In the genomic region with DNA sequence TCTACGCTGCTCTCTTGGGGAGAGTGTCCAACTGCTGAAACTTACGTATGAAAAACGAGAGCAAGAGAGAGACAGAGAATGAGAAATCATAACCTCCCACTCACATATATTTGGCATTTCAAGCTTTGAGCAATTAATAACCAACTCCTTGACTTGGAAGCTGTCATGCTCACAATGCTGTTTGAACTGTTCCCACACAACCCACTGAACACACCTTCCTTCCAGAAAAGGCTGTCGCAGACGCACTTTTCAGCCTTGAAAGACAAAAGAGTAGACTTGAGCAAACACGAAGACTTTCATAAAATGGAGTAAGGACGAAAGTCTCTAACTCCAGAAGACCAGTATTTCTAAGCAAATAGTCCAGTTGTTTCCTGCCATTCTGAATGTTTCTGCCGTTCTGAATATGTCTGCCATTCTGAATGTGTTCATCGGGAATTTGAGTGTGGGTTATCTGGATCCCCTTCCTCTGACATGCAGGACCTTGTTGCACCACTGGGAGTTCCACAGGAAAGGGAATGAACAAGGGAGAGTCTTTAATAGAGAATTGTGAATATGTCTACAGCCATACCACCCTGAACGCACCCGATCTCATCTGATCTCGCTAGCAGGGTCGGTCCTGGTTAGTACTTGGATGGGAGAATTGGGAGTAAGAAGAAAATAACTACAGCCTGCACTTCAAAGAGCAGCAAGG, we compare ENCODE assay signal across 26 cellular contexts.
DNase-seq lines count a peak whose midpoint lies in the region; ATAC-seq and TF ChIP-seq lines count a peak whose summit lies in the region.
"Had no signal": no experiment of that assay in that cellular context is flagged by ENCODE, and none has a peak within 500 bp of the region (broad histone marks: within the 10 kb centered on the region; RNA-seq: fewer than 3 reads in every experiment).

No MANE protein-coding gene starts in this region.

- H3K27ac ChIP-seq in GM23338 (ENCODE audit: low read depth) = no peak overlapping the region
- H3K27ac ChIP-seq: A549, PC-9, SJSA1 had no signal

- ATAC-seq in GM23338 (no peak; the same call in 2 of the 3 replicates), GM18511 (IDR thresholded peaks at IDR 0.05; ENCODE audit: unreplicated experiment) (no peak)
- ATAC-seq: A549, K562 had no signal

- H3K36me3 ChIP-seq in BE2C (no peaks in the 10 kb centered on the region), GM23338 (ENCODE audit: insufficient read depth) (no peaks in the 10 kb centered on the region)
- H3K36me3 ChIP-seq: SJSA1 had no signal

- peak overlapping the region; percentile 56 for H2AFZ ChIP-seq in GM23338
- H2AFZ ChIP-seq: PC-9 had no signal

- no peak overlapping the region for H3K27ac Mint-ChIP-seq in GM23338
- H3K27ac Mint-ChIP-seq in brain = peak overlapping the region in 3 of 5 experiments; percentile 10 to 33 (median 11)
- H3K27ac Mint-ChIP-seq in neural crest cell (ENCODE audit: unreplicated experiment) = peak overlapping the region; percentile 29
- H3K27ac Mint-ChIP-seq: CD4-positive, alpha-beta memory T cell had no signal

- H3K27me3 Mint-ChIP-seq in GM23338 (ENCODE audit: insufficient read depth, low read depth, poor library complexity) (peaks cover 4% of the 10 kb centered on the region), brain (peaks cover 5% of the 10 kb centered on the region), neural crest cell (ENCODE audit: low read depth) (no peaks in the 10 kb centered on the region)

- no peak overlapping the region for H3K4me2 ChIP-seq in GM23338
- H3K4me2 ChIP-seq: A549, PC-9 had no signal

- DNase-seq in BE2C (no peak), GM23338 (ENCODE audit: low spot score) (no peak), neural crest cell (ENCODE audit: low read depth, low spot score) (no peak), NCI-H446 (lab: John Stamatoyannopoulos, UW) (no peak)
- no peak for DNase-seq in activated T-cell treated with anti-CD3 and anti-CD28 coated beads, Interleukin-2, amount 50 U/mL, for 1 hour
- no peak for DNase-seq in activated CD4-positive, alpha-beta T cell treated with anti-CD3 and anti-CD28 coated beads for 4 hours
- DNase-seq: AML-193; C1 segment of cervical spinal cord; CD4-positive, alpha-beta memory T cell; COR-L47; DMS 273 treated with DMSO at 0.1 percent for 48 hours; DND-41; H7; Kasumi-1; NCI-H1105 treated with DMSO at 0.1 percent for 48 hours; NCI-H1930; NCI-H748 treated with DMSO at 0.1 percent for 48 hours; NK-92 treated with Interleukin-12 subunit alpha and Interleukin-12 subunit beta, amount 100 ng/mL, for 24 hours; PC-9; Right ventricle myocardium superior; RPMI8226 had no signal

- H3K27me3 ChIP-seq in BE2C = no peaks in the 10 kb centered on the region
- H3K27me3 ChIP-seq in GM23338 (ENCODE audit: insufficient read depth) = no peaks in the 10 kb centered on the region
- H3K27me3 ChIP-seq: SJSA1 had no signal

- H3K36me3 Mint-ChIP-seq in GM23338 (ENCODE audit: low read depth) (no peaks in the 10 kb centered on the region), brain (no peaks in the 10 kb centered on the region), neural crest cell (ENCODE audit: low read depth) (no peaks in the 10 kb centered on the region)
- H3K36me3 Mint-ChIP-seq: CD4-positive, alpha-beta memory T cell had no signal

- no peak overlapping the region for H3K4me3 ChIP-seq in BE2C (ENCODE audit: low read depth, low read length)
- H3K4me3 ChIP-seq in GM23338 = no peak overlapping the region
- H3K4me3 ChIP-seq: A549, K562, PC-9, SJSA1 had no signal

- no peaks in the 10 kb centered on the region for H3F3A ChIP-seq in GM23338 (replicated peaks; ENCODE audit: low read depth)

- H3K9me3 Mint-ChIP-seq in GM23338 = no peaks in the 10 kb centered on the region
- no peaks in the 10 kb centered on the region for H3K9me3 Mint-ChIP-seq in brain
- H3K9me3 Mint-ChIP-seq in neural crest cell = no peaks in the 10 kb centered on the region

- H3K9me3 ChIP-seq in BE2C = no peaks in the 10 kb centered on the region
- H3K9me3 ChIP-seq: A549, SJSA1 had no signal

- no peaks in the 10 kb centered on the region for H3K9me2 ChIP-seq in GM23338 (ENCODE audit: insufficient read depth)

- H3K4me1 Mint-ChIP-seq in GM23338 (peaks cover 27% of the 10 kb centered on the region), brain (peaks cover 66% of the 10 kb centered on the region), neural crest cell (peaks cover 78% of the 10 kb centered on the region)
- H3K4me1 Mint-ChIP-seq: CD4-positive, alpha-beta memory T cell had no signal

- H4K20me1 ChIP-seq in GM23338 (replicated peaks; ENCODE audit: insufficient read depth) = no peaks in the 10 kb centered on the region

- 0 out of 2 replicates have a peak, but pooled peaks have one; percentile 6 for TF ChIP-seq CTCF in BE2C (IDR thresholded peaks at IDR 0.05; ENCODE audit: low read depth, low read length)
- 0 out of 4 replicates have a peak, but pooled peaks of 1 of the 2 experiments have one; percentile 21 for TF ChIP-seq CTCF in GM23338 (conservative IDR thresholded peaks at IDR 0.05; ENCODE audit: low read depth in 2 of 2)
- peak in 1 of 2 experiments; percentile 12 for TF ChIP-seq CTCF in brain (conservative IDR thresholded peaks at IDR 0.05)
- peak; percentile 39 for TF ChIP-seq CTCF in neural crest cell (conservative IDR thresholded peaks at IDR 0.05)

- no peaks in the 10 kb centered on the region for H3K79me2 ChIP-seq in GM23338 (replicated peaks; ENCODE audit: insufficient read depth)

- H3K4me1 ChIP-seq in BE2C (no peaks in the 10 kb centered on the region), GM23338 (ENCODE audit: insufficient read depth) (peaks cover 23% of the 10 kb centered on the region)
- H3K4me1 ChIP-seq: SJSA1 had no signal

- no peak overlapping the region for H3K4me3 Mint-ChIP-seq in GM23338
- no peak overlapping the region for H3K4me3 Mint-ChIP-seq in brain
- no peak overlapping the region for H3K4me3 Mint-ChIP-seq in neural crest cell
- H3K4me3 Mint-ChIP-seq: CD4-positive, alpha-beta memory T cell had no signal

TF ChIP-seq in GM23338, 12 proteins besides CTCF, POLR2A, EP300 and RAD21:
- TF ChIP-seq EZH2 (IDR thresholded peaks at IDR 0.05; ENCODE audit: low read depth, unreplicated experiment) (no peak), ZNF331 (CRISPR knock-in tag; IDR thresholded peaks at IDR 0.05; ENCODE audit: low read depth) (no peak), STAT1 (IDR thresholded peaks at IDR 0.05; ENCODE audit: unreplicated experiment) (no peak), POLR2AphosphoS5 (IDR thresholded peaks at IDR 0.05; ENCODE audit: low read depth) (no peak), ETS1 (IDR thresholded peaks at IDR 0.05) (no peak), EZH2phosphoT487 (IDR thresholded peaks at IDR 0.05; ENCODE audit: unreplicated experiment) (no peak), ZNF114 (CRISPR knock-in tag; IDR thresholded peaks at IDR 0.05) (no peak)
